In the genomic region with DNA sequence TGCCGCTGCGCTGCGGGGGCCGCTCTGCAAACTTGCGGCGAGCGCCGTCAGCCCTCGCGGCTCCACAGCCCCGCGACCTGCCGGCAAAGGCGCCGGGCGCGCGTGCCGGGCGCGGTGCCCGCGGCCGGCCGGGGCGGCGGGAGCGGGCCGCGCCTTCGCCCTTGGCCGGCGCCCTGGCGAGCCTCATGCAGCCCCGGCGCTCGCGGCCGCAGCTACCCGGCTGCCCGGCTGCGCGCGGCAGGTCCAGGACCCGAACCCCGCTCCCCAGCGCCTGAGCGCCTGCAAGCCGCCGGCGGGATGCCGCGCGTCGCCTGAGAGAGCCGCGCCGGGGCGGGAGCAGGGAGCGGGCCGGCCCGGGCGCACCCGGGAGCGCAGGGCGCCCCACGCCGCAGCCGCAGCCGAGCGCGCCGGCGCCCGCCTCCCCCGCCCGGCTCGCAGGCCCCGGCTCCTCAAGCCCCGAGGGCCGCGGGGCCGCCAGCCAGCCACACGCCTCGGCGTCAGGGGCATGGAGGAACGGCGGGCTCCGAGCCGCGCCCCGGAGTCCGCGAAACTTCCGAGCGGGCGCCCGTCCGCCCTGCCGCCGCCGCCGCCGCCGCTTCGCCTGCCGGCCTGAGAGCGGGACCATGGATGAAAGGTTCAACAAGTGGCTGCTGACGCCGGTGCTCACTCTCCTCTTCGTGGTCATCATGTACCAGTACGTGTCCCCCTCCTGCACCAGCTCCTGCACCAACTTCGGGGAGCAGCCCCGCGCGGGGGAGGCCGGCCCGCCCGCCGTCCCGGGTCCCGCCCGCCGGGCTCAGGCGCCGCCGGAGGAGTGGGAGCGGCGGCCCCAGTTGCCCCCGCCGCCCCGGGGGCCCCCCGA, we compare ENCODE assay signal across 8 cellular contexts. TPM values are rescaled to one million over a fixed set of nuclear protein-coding genes. Genes with fewer than 3 reads are reported as not detected.
DNase-seq lines count a peak whose midpoint lies in the region; ATAC-seq, FAIRE-seq and TF ChIP-seq lines count a peak whose summit lies in the region.

No MANE protein-coding gene starts in this region.

- H3K4me3 ChIP-seq in kidney epithelial cell (ENCODE audit: low read depth, low read length) = peak overlapping the region; percentile 57

- H3K9me3 Mint-ChIP-seq in activated naive CD4-positive, alpha-beta T cell treated with anti-CD3 and anti-CD28 coated beads, Interleukin-2, amount 10 ng/mL, durations not matched to agents 7 days and 5 days = no peaks in the 10 kb centered on the region
- no peaks in the 10 kb centered on the region for H3K9me3 Mint-ChIP-seq in MCF 10A (ENCODE audit: unreplicated experiment)
- no peaks in the 10 kb centered on the region for H3K9me3 Mint-ChIP-seq in activated CD4-positive, alpha-beta memory T cell treated with anti-CD3 and anti-CD28 coated beads for 36 hours

- peaks cover 39% of the 10 kb centered on the region for H3K27me3 Mint-ChIP-seq in activated naive CD4-positive, alpha-beta T cell treated with anti-CD3 and anti-CD28 coated beads, Interleukin-2, amount 10 ng/mL, durations not matched to agents 7 days and 5 days
- peaks cover 48% of the 10 kb centered on the region for H3K27me3 Mint-ChIP-seq in MCF 10A (ENCODE audit: insufficient read depth, unreplicated experiment)
- H3K27me3 Mint-ChIP-seq in activated CD4-positive, alpha-beta memory T cell treated with anti-CD3 and anti-CD28 coated beads for 36 hours = peaks cover 46% of the 10 kb centered on the region

- BruUV-seq in MCF 10A (replicated peaks; lab: Mats Ljungman, UMichigan) = no TSS peak

- intact Hi-C loops in MCF 10A (cut with micrococcal nuclease) = no loop called here
- intact Hi-C loops in activated CD4-positive, alpha-beta memory T cell treated with anti-CD3 and anti-CD28 coated beads for 36 hours (cut with micrococcal nuclease) = no loop called here

- POLR2A ChIA-PET in MCF 10A (lab: Yijun Ruan, JAX) = no interaction called here
- POLR2A ChIA-PET in activated CD4-positive, alpha-beta memory T cell treated with anti-CD3 and anti-CD28 coated beads for 36 hours (lab: Charles Lee) = no interaction called here

- peaks cover 2% of the 10 kb centered on the region for H3K36me3 Mint-ChIP-seq in activated naive CD4-positive, alpha-beta T cell treated with anti-CD3 and anti-CD28 coated beads, Interleukin-2, amount 10 ng/mL, durations not matched to agents 7 days and 5 days
- no peaks in the 10 kb centered on the region for H3K36me3 Mint-ChIP-seq in MCF 10A (ENCODE audit: insufficient read depth, unreplicated experiment)
- peaks cover 2% of the 10 kb centered on the region for H3K36me3 Mint-ChIP-seq in activated CD4-positive, alpha-beta memory T cell treated with anti-CD3 and anti-CD28 coated beads for 36 hours

- ATAC-seq in HG03521 (IDR thresholded peaks at IDR 0.05; ENCODE audit: unreplicated experiment) = peak; percentile 47
- ATAC-seq in HG03342 (IDR thresholded peaks at IDR 0.05; ENCODE audit: unreplicated experiment) = no peak

- CTCF ChIA-PET in activated naive CD4-positive, alpha-beta T cell treated with anti-CD3 and anti-CD28 coated beads, Interleukin-2, amount 10 ng/mL, durations not matched to agents 7 days and 5 days (lab: Charles Lee) = no interaction called here
- CTCF ChIA-PET in MCF 10A (lab: Yijun Ruan, JAX) = interaction anchor here (0.5 to 0.8 kb wide), 2 partner anchors 71 to 257 kb away, joined by 3 read pairs; no protein-coding TSS in a partner anchor
- CTCF ChIA-PET in activated CD4-positive, alpha-beta memory T cell treated with anti-CD3 and anti-CD28 coated beads for 36 hours (lab: Charles Lee) = no interaction called here

- no peak overlapping the region for H3K4me3 Mint-ChIP-seq in activated naive CD4-positive, alpha-beta T cell treated with anti-CD3 and anti-CD28 coated beads, Interleukin-2, amount 10 ng/mL, durations not matched to agents 7 days and 5 days
- H3K4me3 Mint-ChIP-seq in MCF 10A (ENCODE audit: unreplicated experiment) = peak overlapping the region; percentile 70
- no peak overlapping the region for H3K4me3 Mint-ChIP-seq in activated CD4-positive, alpha-beta memory T cell treated with anti-CD3 and anti-CD28 coated beads for 36 hours

- peak; percentile 22 for DNase-seq in activated naive CD4-positive, alpha-beta T cell treated with anti-CD3 and anti-CD28 coated beads, Interleukin-2, amount 10 ng/mL, durations not matched to agents 7 days and 5 days
- no peak for DNase-seq in activated naive CD4-positive, alpha-beta T cell treated with Interleukin-2 at 50 U/mL for 16 hours
- DNase-seq in MCF 10A (ENCODE audit: unreplicated experiment) (no peak), kidney epithelial cell (ENCODE audit: low read depth) (no peak), urothelium cell line (ENCODE audit: low spot score) (peak; percentile 37)
- no peak for DNase-seq in activated CD4-positive, alpha-beta memory T cell treated with anti-CD3 and anti-CD28 coated beads for 36 hours

- peaks cover 32% of the 10 kb centered on the region for H3K27me3 ChIP-seq in kidney epithelial cell (ENCODE audit: control insufficient read depth, insufficient read depth, low read length)

- TF ChIP-seq CTCF in MCF 10A (IDR thresholded peaks at IDR 0.05; ENCODE audit: unreplicated experiment) = no peak
- no peak for TF ChIP-seq CTCF in kidney epithelial cell (IDR thresholded peaks at IDR 0.05; ENCODE audit: insufficient read depth, low read length, poor library complexity, severe bottlenecking)

- H3K27ac Mint-ChIP-seq in activated naive CD4-positive, alpha-beta T cell treated with anti-CD3 and anti-CD28 coated beads, Interleukin-2, amount 10 ng/mL, durations not matched to agents 7 days and 5 days = no peak overlapping the region
- no peak overlapping the region for H3K27ac Mint-ChIP-seq in MCF 10A (ENCODE audit: low read depth, unreplicated experiment)
- no peak overlapping the region for H3K27ac Mint-ChIP-seq in activated CD4-positive, alpha-beta memory T cell treated with anti-CD3 and anti-CD28 coated beads for 36 hours

- FAIRE-seq in urothelium cell line (lab: Jason Lieb, UNC) = no peak

- no peaks in the 10 kb centered on the region for H3K36me3 ChIP-seq in kidney epithelial cell (ENCODE audit: control insufficient read depth, insufficient read depth, low read length)

- H3K4me1 Mint-ChIP-seq in activated naive CD4-positive, alpha-beta T cell treated with anti-CD3 and anti-CD28 coated beads, Interleukin-2, amount 10 ng/mL, durations not matched to agents 7 days and 5 days = peaks cover 4% of the 10 kb centered on the region
- no peaks in the 10 kb centered on the region for H3K4me1 Mint-ChIP-seq in MCF 10A (ENCODE audit: insufficient read depth, unreplicated experiment)
- peaks cover 3% of the 10 kb centered on the region for H3K4me1 Mint-ChIP-seq in activated CD4-positive, alpha-beta memory T cell treated with anti-CD3 and anti-CD28 coated beads for 36 hours (ENCODE audit: low read depth)

RNA-seq across cellular contexts. Expression of gene HS6ST3, which starts 0.6 kb away (rescaled TPM):
- total RNA-seq in MCF 10A (2022) (0.05 and 0.09 TPM in 2 replicates), kidney epithelial cell (0.27 and 0.38 TPM in 2 replicates)
- total RNA-seq in activated CD4-positive, alpha-beta memory T cell treated with anti-CD3 and anti-CD28 coated beads for 36 hours = not detected

RNA-seq across cellular contexts. Expression of gene UGGT2, which starts 37.3 kb away (rescaled TPM):
- 54.0 and 57.1 TPM in 2 replicates for total RNA-seq in MCF 10A (2022)
- total RNA-seq in kidney epithelial cell = 30.3 and 39.6 TPM in 2 replicates
- total RNA-seq in activated CD4-positive, alpha-beta memory T cell treated with anti-CD3 and anti-CD28 coated beads for 36 hours = under 1 TPM in 1 of 2 experiments, not detected in 1; 0.26 TPM

Comparison
In these comparisons a context has a peak if more than half of its experiments do, and no peak if none do; other contexts are left out.
1. DNase-seq: peak in activated naive CD4-positive, alpha-beta T cell treated with anti-CD3 and anti-CD28 coated beads, Interleukin-2, amount 10 ng/mL, durations not matched to agents 7 days and 5 days (single experiment) and urothelium cell line (single experiment); none in activated naive CD4-positive, alpha-beta T cell treated with Interleukin-2 at 50 U/mL for 16 hours (single experiment), MCF 10A (single experiment), kidney epithelial cell (single experiment) and activated CD4-positive, alpha-beta memory T cell treated with anti-CD3 and anti-CD28 coated beads for 36 hours (single experiment).
2. RNA of gene UGGT2, which starts 37.3 kb away (total RNA-seq): 54.0 to 57.1 TPM in MCF 10A and 30.3 to 39.6 TPM in kidney epithelial cell; 0.26 TPM in activated CD4-positive, alpha-beta memory T cell treated with anti-CD3 and anti-CD28 coated beads for 36 hours; every median in the first group is over 10 times any median in the second.